10 cellular contexts compared by ENCODE assay signal in genomic region chr14:105275267-105275946, GRCh38. TPM values are rescaled to one million over a fixed set of nuclear protein-coding genes. Genes with fewer than 3 reads are reported as not detected.
DNase-seq lines count a peak whose midpoint lies in the region; FAIRE-seq and TF ChIP-seq lines count a peak whose summit lies in the region.
"Had no signal": no experiment of that assay in that cellular context is flagged by ENCODE, and none has a peak within 500 bp of the region (broad histone marks: within the 10 kb centered on the region; RNA-seq: fewer than 3 reads in every experiment).

No MANE protein-coding gene starts in this region.

- no peak for TF ChIP-seq CTCF in HEK293 (tag by site-specific recombination; IDR thresholded peaks at IDR 0.05)
- no peak for TF ChIP-seq CTCF in brain microvascular endothelial cell (IDR thresholded peaks at IDR 0.05; ENCODE audit: low read depth, low read length, missing control alignments)

- CTCF ChIA-PET in HEK293 (lab: Yijun Ruan, JAX), result interaction anchor here (0.5 to 0.6 kb wide), 2 partner anchors 12 to 68 kb away, joined by 3 to 4 read pairs; no protein-coding TSS in a partner anchor

- in situ Hi-C loops in brain microvascular endothelial cell (cut with HindIII; ENCODE audit: low pct_ligation_motif_present, low sequenced_read_pairs), result no loop called here

- peaks cover 0 to 3% of the 10 kb centered on the region in 2 experiments; a peak in 2 of 3 replicates for H3K36me3 ChIP-seq in HEK293 (ENCODE audit: control insufficient read depth in 2 of 2, insufficient read depth in 1 of 2, low read length in 2 of 2)
- H3K36me3 ChIP-seq in brain microvascular endothelial cell (replicated peaks), result no peaks in the 10 kb centered on the region

- H3K4me1 ChIP-seq in HEK293 (ENCODE audit: control insufficient read depth, insufficient read depth, low read length), result no peaks in the 10 kb centered on the region

- POLR2A ChIA-PET in HEK293 (lab: Yijun Ruan, JAX), result interaction anchor here (0.7 to 1.3 kb wide), 2 partner anchors 12 to 25 kb away, joined by 3 read pairs; partner anchors contain the start of gene BRF1

- no peak overlapping the region for H3K4me3 ChIP-seq in HEK293 (ENCODE audit: low read depth, low read length)
- H3K4me3 ChIP-seq in brain microvascular endothelial cell (ENCODE audit: low read depth, low read length), result no peak overlapping the region

- no peak for FAIRE-seq in GM12892 (lab: Jason Lieb, UNC)

- no peaks in the 10 kb centered on the region for H3K27me3 ChIP-seq in brain microvascular endothelial cell (replicated peaks)

- peak overlapping the region; percentile 5; the same call in 1 of the 2 replicates for H3K27ac ChIP-seq in HEK293 (ENCODE audit: extremely low read depth, low read depth, low read length)
- no peak overlapping the region for H3K27ac ChIP-seq in brain microvascular endothelial cell

- peak; percentile 17 for DNase-seq in brain microvascular endothelial cell
- DNase-seq in left kidney (ENCODE audit: low read depth, low spot score), result peak; percentile 58
- peak; percentile 84 for DNase-seq in stromal cell of bone marrow (ENCODE audit: low read depth)
- no peak for DNase-seq in nucleus accumbens (lab: John Stamatoyannopoulos, UW)
- DNase-seq in cerebellar cortex (ENCODE audit: low spot score), result no peak
- no peak for DNase-seq in GM12892 (ENCODE audit: insufficient read length)
- DNase-seq: activated CD4-positive, alpha-beta memory T cell treated with anti-CD3 and anti-CD28 coated beads, Interleukin-2, amount 10 ng/mL, durations not matched to agents 7 days and 5 days; activated naive CD4-positive, alpha-beta T cell treated with anti-CD3 and anti-CD28 coated beads, Interleukin-2, amount 10 ng/mL, durations not matched to agents 7 days and 5 days; NCI-H82 had no signal

- no peaks in the 10 kb centered on the region for H3K9me3 ChIP-seq in HEK293 (ENCODE audit: control insufficient read depth, insufficient read depth, low read depth, low read length)

- no peak for TF ChIP-seq POLR2A in GM12892 (IDR thresholded peaks at IDR 0.05; ENCODE audit: low read depth, low read length)

TF ChIP-seq in HEK293, 187 proteins besides CTCF, POLR2A, EP300 and RAD21:
- TF ChIP-seq GLIS1 (tag by site-specific recombination; IDR thresholded peaks at IDR 0.05) (peak; percentile 78), HOXA7 (CRISPR knock-in tag; IDR thresholded peaks at IDR 0.05; ENCODE audit: borderline replicate concordance) (no peak)

RNA-seq across cellular contexts. Expression of gene BRF1, which starts 25.4 kb away (rescaled TPM):
- 6.4 TPM for polyA plus RNA-seq in GM12892 (2012; ENCODE audit: missing spikeins)

RNA-seq across cellular contexts. Expression of gene BTBD6, which starts 27.1 kb away (rescaled TPM):
- polyA plus RNA-seq in GM12892 (2012; ENCODE audit: missing spikeins), result 25.8 TPM

RNA-seq across cellular contexts. Expression of gene PACS2, which starts 39.1 kb away (rescaled TPM):
- polyA plus RNA-seq in GM12892 (2012; ENCODE audit: missing spikeins), result 8.5 TPM

Comparison
In these comparisons a context has a peak if more than half of its experiments do, and no peak if none do; other contexts are left out.
1. DNase-seq: peak in brain microvascular endothelial cell (single experiment), left kidney (single experiment) and stromal cell of bone marrow (single experiment); none in nucleus accumbens (0 of 56), cerebellar cortex (single experiment) and GM12892 (single experiment).